Comparison of ENCODE assay signal across 9 cellular contexts in genomic region chr5:39194466-39195136, GRCh38. TPM values are rescaled to one million over a fixed set of nuclear protein-coding genes. Genes with fewer than 3 reads are reported as not detected.
DNase-seq lines count a peak whose midpoint lies in the region; ATAC-seq, FAIRE-seq and TF ChIP-seq lines count a peak whose summit lies in the region.
"Had no signal": no experiment of that assay in that cellular context is flagged by ENCODE, and none has a peak within 500 bp of the region (broad histone marks: within the 10 kb centered on the region; RNA-seq: fewer than 3 reads in every experiment).

No MANE protein-coding gene starts in this region.

- BruUV-seq in IMR-90 (replicated peaks; lab: Mats Ljungman, UMichigan) = no TSS peak

- H3K4me3 ChIP-seq in BLaER1 (no peak overlapping the region), IMR-90 (ENCODE audit: insufficient read depth, low read depth, low read length) (no peak overlapping the region)

- H3K4me2 ChIP-seq in BLaER1 (peak overlapping the region; percentile 57), IMR-90 (ENCODE audit: low read depth, low read length) (no peak overlapping the region)

- intact Hi-C loops in IMR-90 (cut with micrococcal nuclease) = no loop called here

- H3K56ac ChIP-seq in IMR-90 (ENCODE audit: extremely low read depth, insufficient read depth, low read length) = no peak overlapping the region

- H4K5ac ChIP-seq in IMR-90 (ENCODE audit: low read depth, low read length) = no peak overlapping the region

- ATAC-seq in IMR-90 (ENCODE audit: low read depth) (peak; percentile 98), HG03469 (IDR thresholded peaks at IDR 0.05; ENCODE audit: unreplicated experiment) (no peak), HG03196 (IDR thresholded peaks at IDR 0.05; ENCODE audit: unreplicated experiment) (no peak)
- ATAC-seq in activated T-helper 17 cell treated with anti-CD3 and anti-CD28 coated beads, Interleukin-2, amount 50 U/mL, for 72 hours (replicated peaks) = peak; percentile 49

- H3K79me1 ChIP-seq in IMR-90 (ENCODE audit: low read depth in 1 of 2, low read length in 2 of 2) = no peaks in the 10 kb centered on the region

- H3K9me3 ChIP-seq in BLaER1 (no peaks in the 10 kb centered on the region), IMR-90 (ENCODE audit: control insufficient read depth, insufficient read depth, low read length) (no peaks in the 10 kb centered on the region)

- TF ChIP-seq POLR2A in IMR-90 (IDR thresholded peaks at IDR 0.05; ENCODE audit: low read depth, low read length) (no peak), GM12892 (IDR thresholded peaks at IDR 0.05; ENCODE audit: low read depth, low read length) (no peak)

- DNase-seq in IMR-90 = peak; percentile 84
- DNase-seq in kidney tubule cell (ENCODE audit: low spot score) = peak; percentile 30
- no peak for DNase-seq in occipital lobe (lab: John Stamatoyannopoulos, UW)
- DNase-seq in GM12892 (ENCODE audit: insufficient read length) = no peak
- DNase-seq: NCI-H2171 had no signal

- TF ChIP-seq RAD21 in IMR-90 (IDR thresholded peaks at IDR 0.05; ENCODE audit: low read length) = no peak

- H3K9me3 Mint-ChIP-seq in activated T-helper 17 cell treated with anti-CD3 and anti-CD28 coated beads, Interleukin-2, amount 50 U/mL, for 72 hours = no peaks in the 10 kb centered on the region

- CTCF ChIA-PET in IMR-90 (lab: Yijun Ruan, JAX) = interaction anchor here (0.9 kb wide), 1 partner anchor 23 kb away, joined by 7 read pairs; no protein-coding TSS in a partner anchor

- H3K18ac ChIP-seq in IMR-90 (ENCODE audit: low read depth, low read length) = no peak overlapping the region

- H2AK9ac ChIP-seq in IMR-90 (replicated peaks; ENCODE audit: low read depth, low read length, poor library complexity) = peak overlapping the region; percentile 20

- H3K27ac ChIP-seq in BLaER1 (no peak overlapping the region), IMR-90 (ENCODE audit: insufficient read depth, low read length) (no peak overlapping the region)

- H4K91ac ChIP-seq in IMR-90 (ENCODE audit: insufficient read depth, low read depth, low read length) = no peak overlapping the region

- peaks cover 33% of the 10 kb centered on the region for H3K36me3 Mint-ChIP-seq in activated T-helper 17 cell treated with anti-CD3 and anti-CD28 coated beads, Interleukin-2, amount 50 U/mL, for 72 hours (ENCODE audit: low read depth)

- H3K4me1 Mint-ChIP-seq in activated T-helper 17 cell treated with anti-CD3 and anti-CD28 coated beads, Interleukin-2, amount 50 U/mL, for 72 hours = peaks cover 62% of the 10 kb centered on the region

- peak overlapping the region; percentile 52 for H2AFZ ChIP-seq in IMR-90 (replicated peaks; ENCODE audit: low read length, poor library complexity)

- TF ChIP-seq CTCF in IMR-90 (conservative IDR thresholded peaks at IDR 0.05; ENCODE audit: low read depth, low read length) = no peak

- peak overlapping the region; percentile 91 for H3K4me3 Mint-ChIP-seq in activated T-helper 17 cell treated with anti-CD3 and anti-CD28 coated beads, Interleukin-2, amount 50 U/mL, for 72 hours

- peak overlapping the region in 1 of 2 experiments; percentile 9; a peak in 1 of 4 replicates for H4K8ac ChIP-seq in IMR-90 (ENCODE audit: low read depth in 2 of 2, low read length in 2 of 2)

- H3K4ac ChIP-seq in IMR-90 (ENCODE audit: low read depth, low read length) = no peak overlapping the region

- H3K27me3 ChIP-seq in BLaER1 = no peaks in the 10 kb centered on the region
- peaks cover 15% of the 10 kb centered on the region for H3K27me3 ChIP-seq in IMR-90 (ENCODE audit: control insufficient read depth, insufficient read depth, low read length)

- H3K23ac ChIP-seq in IMR-90 (ENCODE audit: low read depth, low read length) = no peak overlapping the region

- 0 out of 2 replicates have a peak overlapping the region, but pooled peaks have one; percentile 2 for H3K14ac ChIP-seq in IMR-90 (replicated peaks; ENCODE audit: low read depth, low read length)

- FAIRE-seq in GM12892 (lab: Jason Lieb, UNC) = no peak

- 45% methylated on average over 11 of the region's 11 CpGs; no CpG with 5 or more reads in 1 of the 2 experiments for WGBS in IMR-90 (ENCODE audit: extremely low coverage in 2 of 2, insufficient read length in 1 of 2), 2 experiments

- H2BK120ac ChIP-seq in IMR-90 (ENCODE audit: low read depth, low read length) = peak overlapping the region; percentile 41; the same call in 1 of the 2 replicates

- no peak overlapping the region for H2BK15ac ChIP-seq in IMR-90 (ENCODE audit: low read depth, low read length)

- H3K9me1 ChIP-seq in IMR-90 (ENCODE audit: insufficient read depth, low read length) = no peaks in the 10 kb centered on the region

- H2BK20ac ChIP-seq in IMR-90 (ENCODE audit: low read depth, low read length) = 0 out of 2 replicates have a peak overlapping the region, but pooled peaks have one; percentile 14

- no peaks in the 10 kb centered on the region for H3K27me3 Mint-ChIP-seq in activated T-helper 17 cell treated with anti-CD3 and anti-CD28 coated beads, Interleukin-2, amount 50 U/mL, for 72 hours

- H3K9ac ChIP-seq in BLaER1 (no peak overlapping the region), IMR-90 (ENCODE audit: low read depth, low read length) (no peak overlapping the region)

- peak overlapping the region; percentile 70 for H3K27ac Mint-ChIP-seq in activated T-helper 17 cell treated with anti-CD3 and anti-CD28 coated beads, Interleukin-2, amount 50 U/mL, for 72 hours

- H3K4me1 ChIP-seq in BLaER1 = peaks cover 54% of the 10 kb centered on the region
- H3K4me1 ChIP-seq in IMR-90 (ENCODE audit: control insufficient read depth, insufficient read depth, low read length) = no peaks in the 10 kb centered on the region

- dilution Hi-C loops in IMR-90 (cut with HindIII; ENCODE audit: low sequenced_read_pairs, unreplicated experiment) = no loop called here

- H3K36me3 ChIP-seq in BLaER1 (no peaks in the 10 kb centered on the region), IMR-90 (ENCODE audit: control insufficient read depth, insufficient read depth, low read length) (no peaks in the 10 kb centered on the region)

- in situ Hi-C loops in IMR-90 (cut with MboI; ENCODE audit: low sequenced_read_pairs) = no loop called here

- H4K20me1 ChIP-seq in BLaER1 = no peaks in the 10 kb centered on the region
- H4K20me1 ChIP-seq in IMR-90 (ENCODE audit: insufficient read depth, low read length) = no peaks in the 10 kb centered on the region

- H2AK5ac ChIP-seq in IMR-90 (ENCODE audit: low read depth, low read length) = no peak overlapping the region

- no peak overlapping the region for H2BK5ac ChIP-seq in IMR-90 (ENCODE audit: low read depth, low read length, poor library complexity, severe bottlenecking)

- POLR2A ChIA-PET in IMR-90 (lab: Charles Lee; ENCODE audit: unreplicated experiment) = no interaction called here

TF ChIP-seq in IMR-90, 13 proteins besides CTCF, POLR2A, EP300 and RAD21:
- TF ChIP-seq RFX5 (IDR thresholded peaks at IDR 0.05; ENCODE audit: low read depth, low read length) = no peak
- TF ChIP-seq, protein P1, sequence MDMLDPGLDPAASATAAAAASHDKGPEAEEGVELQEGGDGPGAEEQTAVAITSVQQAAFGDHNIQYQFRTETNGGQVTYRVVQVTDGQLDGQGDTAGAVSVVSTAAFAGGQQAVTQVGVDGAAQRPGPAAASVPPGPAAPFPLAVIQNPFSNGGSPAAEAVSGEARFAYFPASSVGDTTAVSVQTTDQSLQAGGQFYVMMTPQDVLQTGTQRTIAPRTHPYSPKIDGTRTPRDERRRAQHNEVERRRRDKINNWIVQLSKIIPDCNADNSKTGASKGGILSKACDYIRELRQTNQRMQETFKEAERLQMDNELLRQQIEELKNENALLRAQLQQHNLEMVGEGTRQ (IDR thresholded peaks at IDR 0.05; ENCODE audit: low read depth, low read length) = no peak
- no peak for TF ChIP-seq MAFK (IDR thresholded peaks at IDR 0.05; ENCODE audit: low read depth, low read length)
- 0 out of 2 replicates have a peak, but pooled peaks have one; percentile 14 for TF ChIP-seq BHLHE40 (IDR thresholded peaks at IDR 0.05; ENCODE audit: low read depth, low read length)
- TF ChIP-seq RCOR1 (IDR thresholded peaks at IDR 0.05; ENCODE audit: insufficient replicate concordance, low read length) = no peak
- TF ChIP-seq CEBPB (IDR thresholded peaks at IDR 0.05; ENCODE audit: low read depth, low read length) = peak; percentile 92
- no peak for TF ChIP-seq CHD1 (IDR thresholded peaks at IDR 0.05; ENCODE audit: low read depth, low read length)
- TF ChIP-seq MAZ (IDR thresholded peaks at IDR 0.05; ENCODE audit: borderline replicate concordance, low read depth, low read length) = no peak
- no peak for TF ChIP-seq ELK1 (IDR thresholded peaks at IDR 0.05; ENCODE audit: borderline replicate concordance, low read depth, low read length)
- TF ChIP-seq NFE2L2 (IDR thresholded peaks at IDR 0.05; ENCODE audit: low read depth, low read length) = no peak
- no peak for TF ChIP-seq FOS (IDR thresholded peaks at IDR 0.05; ENCODE audit: low read depth, low read length)
- no peak for TF ChIP-seq MXI1 (IDR thresholded peaks at IDR 0.05; ENCODE audit: borderline replicate concordance, low read depth, low read length)
- TF ChIP-seq SMC3 (IDR thresholded peaks at IDR 0.05; ENCODE audit: low read depth, low read length) = no peak

RNA-seq across cellular contexts. Expression of gene FYB1, which starts 24.8 kb away (rescaled TPM):
- total RNA-seq in IMR-90 (2012; rRNA removed) = not detected in 2 replicates
- not detected in 2 replicates for polyA plus RNA-seq in IMR-90 (2012; rRNA removed)
- polyA plus RNA-seq in IMR-90 (2012; cell fraction: cytosol; rRNA removed) = not detected in 2 replicates
- not detected in 2 replicates for polyA plus RNA-seq in IMR-90 (2012; cell fraction: nucleus; rRNA removed; ENCODE audit: low replicate concordance)
- 100 to 1,000 TPM in 1 of 2 donors, 10 to 100 TPM in 1; 95.7 to 153 TPM for total RNA-seq in activated T-helper 17 cell treated with anti-CD3 and anti-CD28 coated beads, Interleukin-2, amount 50 U/mL, for 72 hours
- total RNA-seq in occipital lobe = 1.4 TPM
- 0.76 TPM for polyA plus RNA-seq in GM12892 (2012; ENCODE audit: missing spikeins)

Comparison
In these comparisons a context has a peak if more than half of its experiments do, and no peak if none do; other contexts are left out.
1. ATAC-seq: peak in IMR-90 (single experiment) and activated T-helper 17 cell treated with anti-CD3 and anti-CD28 coated beads, Interleukin-2, amount 50 U/mL, for 72 hours (single experiment); none in HG03469 (single experiment) and HG03196 (single experiment).
2. DNase-seq: peak in IMR-90 (single experiment) and kidney tubule cell (single experiment); none in occipital lobe (single experiment) and GM12892 (single experiment).
3. RNA of gene FYB1, which starts 24.8 kb away (total RNA-seq): 95.7 to 153 TPM in activated T-helper 17 cell treated with anti-CD3 and anti-CD28 coated beads, Interleukin-2, amount 50 U/mL, for 72 hours; 1.4 TPM in occipital lobe (single experiment) and not detected in IMR-90; every median in the first group is over 10 times any median in the second.